Comparison of ENCODE assay signal across 10 cellular contexts in the genomic region with DNA sequence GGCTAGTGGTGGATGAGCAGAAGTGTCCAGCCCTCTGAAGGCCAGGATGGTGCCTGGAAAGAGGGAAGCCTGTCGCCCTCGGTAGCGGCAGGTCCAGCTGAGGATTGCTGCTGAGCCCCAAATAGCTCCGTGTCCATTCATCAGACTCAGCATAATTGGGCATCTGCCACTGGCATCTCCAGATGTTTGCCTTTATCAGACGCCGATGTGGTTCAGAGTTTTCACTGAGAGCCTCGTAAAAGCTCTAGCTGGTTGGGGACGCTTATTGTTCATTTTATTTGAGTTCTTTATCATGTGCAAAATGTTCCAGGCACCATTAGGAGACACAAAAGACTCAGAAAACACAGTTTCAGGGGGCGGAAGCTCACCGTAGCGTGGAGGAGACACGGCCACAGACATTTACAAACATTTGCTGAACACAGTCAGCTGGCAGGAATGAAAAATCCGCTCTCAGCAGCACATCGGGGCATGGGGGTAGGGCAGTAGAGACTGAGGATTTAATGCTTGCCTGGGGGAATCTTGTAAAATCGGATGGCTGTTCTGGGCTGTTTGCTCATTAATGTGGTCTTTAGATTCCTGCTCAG. TPM values are rescaled to one million over a fixed set of nuclear protein-coding genes. Genes with fewer than 3 reads are reported as not detected.
DNase-seq lines count a peak whose midpoint lies in the region; ATAC-seq, FAIRE-seq and TF ChIP-seq lines count a peak whose summit lies in the region.
"Had no signal": no experiment of that assay in that cellular context is flagged by ENCODE, and none has a peak within 500 bp of the region (broad histone marks: within the 10 kb centered on the region; RNA-seq: fewer than 3 reads in every experiment).

No MANE protein-coding gene starts in this region.

- H3K4me1 ChIP-seq in HAP-1, result peaks cover 12% of the 10 kb centered on the region

- H3K36me3 ChIP-seq in HAP-1 (replicated peaks), result no peaks in the 10 kb centered on the region

- TF ChIP-seq CTCF in coronary artery (IDR thresholded peaks at IDR 0.05), result no peak

- H3K4me3 ChIP-seq in HAP-1 (no peak overlapping the region), coronary artery (no peak overlapping the region)

- no peaks in the 10 kb centered on the region for H3K9me3 ChIP-seq in HAP-1

- no peak overlapping the region for H3K27ac Mint-ChIP-seq in activated naive CD4-positive, alpha-beta T cell treated with anti-CD3 and anti-CD28 coated beads, Interleukin-2, amount 50 U/mL, for 72 hours
- H3K27ac Mint-ChIP-seq: activated T-helper 2 cell treated with anti-CD3 and anti-CD28 coated beads, Interferon-gamma antibody, Interleukin-2, Interleukin-4, amounts not matched to agents 10 μg/mL and 5 μg/mL and 100 μg/mL, durations not matched to agents 14 hours and 24 hours and 36 hours had no signal

- no peaks in the 10 kb centered on the region for H3K36me3 Mint-ChIP-seq in activated naive CD4-positive, alpha-beta T cell treated with anti-CD3 and anti-CD28 coated beads, Interleukin-2, amount 50 U/mL, for 72 hours

- DNase-seq in HAP-1 (ENCODE audit: low spot score in 2 of 2) (peak; percentile 80 to 91), RCC 7860 (ENCODE audit: low spot score) (peak; percentile 17), inferior parietal cortex (ENCODE audit: extremely low spot score) (peak; percentile 15), stromal cell of bone marrow (ENCODE audit: low read depth) (peak; percentile 3), SW480 (ENCODE audit: low spot score) (no peak), coronary artery (ENCODE audit: low spot score) (no peak)
- no peak for DNase-seq in activated naive CD4-positive, alpha-beta T cell treated with anti-CD3 and anti-CD28 coated beads, Interleukin-2, amount 50 U/mL, for 72 hours (ENCODE audit: low spot score in 2 of 2)
- DNase-seq: Kasumi-1 had no signal

- no peaks in the 10 kb centered on the region for H3K27me3 ChIP-seq in HAP-1 (ENCODE audit: low read depth)

- H3K9me3 Mint-ChIP-seq in activated naive CD4-positive, alpha-beta T cell treated with anti-CD3 and anti-CD28 coated beads, Interleukin-2, amount 50 U/mL, for 72 hours, result no peaks in the 10 kb centered on the region
- H3K9me3 Mint-ChIP-seq: activated T-helper 2 cell treated with anti-CD3 and anti-CD28 coated beads, Interferon-gamma antibody, Interleukin-2, Interleukin-4, amounts not matched to agents 10 μg/mL and 5 μg/mL and 100 μg/mL, durations not matched to agents 14 hours and 24 hours and 36 hours had no signal

- H3K27ac ChIP-seq in coronary artery, result no peak overlapping the region

- ATAC-seq in activated naive CD4-positive, alpha-beta T cell treated with anti-CD3 and anti-CD28 coated beads, Interleukin-2, amount 50 U/mL, for 72 hours, result no peak

- no peak for FAIRE-seq in RCC 7860 (lab: Jason Lieb, UNC)

- in situ Hi-C loops in HAP-1 (cut with MboI; ENCODE audit: low sequenced_read_pairs), result no loop called here

RNA-seq across cellular contexts. Expression of gene SMPD3, which starts 41.8 kb away (rescaled TPM):
- 1 to 10 TPM in 1 of 2 donors, under 1 TPM in 1; 0.12 to 1.0 TPM for total RNA-seq in activated naive CD4-positive, alpha-beta T cell treated with anti-CD3 and anti-CD28 coated beads, Interleukin-2, amount 50 U/mL, for 72 hours
- total RNA-seq: epithelial cell of proximal tubule had no signal

Comparison
In these comparisons a context has a peak if more than half of its experiments do, and no peak if none do; other contexts are left out.
1. DNase-seq: peak in HAP-1 (2 of 2), RCC 7860 (single experiment), inferior parietal cortex (single experiment) and stromal cell of bone marrow (single experiment); none in SW480 (single experiment), coronary artery (single experiment) and activated naive CD4-positive, alpha-beta T cell treated with anti-CD3 and anti-CD28 coated beads, Interleukin-2, amount 50 U/mL, for 72 hours (0 of 2).